Comparison of ENCODE assay signal across 1 cellular context in genomic region chr14:106547735-106548550, GRCh38.
A peak's percentile ranks its signal among the peaks of the same experiment; 100 is the strongest.
TF ChIP-seq lines count a peak whose summit lies in the region.

No MANE protein-coding gene starts in this region.

TF ChIP-seq in A549, 52 proteins besides CTCF, POLR2A, EP300 and RAD21 (continued from another document):
- 0 out of 2 replicates have a peak, but pooled peaks have one; percentile 14 for TF ChIP-seq NFE2L2 (conservative IDR thresholded peaks at IDR 0.05; ENCODE audit: low read length)
TF ChIP-seq in A549: peak in this region for 2.
